ENCODE assay signal across 8 cellular contexts in the genomic region with DNA sequence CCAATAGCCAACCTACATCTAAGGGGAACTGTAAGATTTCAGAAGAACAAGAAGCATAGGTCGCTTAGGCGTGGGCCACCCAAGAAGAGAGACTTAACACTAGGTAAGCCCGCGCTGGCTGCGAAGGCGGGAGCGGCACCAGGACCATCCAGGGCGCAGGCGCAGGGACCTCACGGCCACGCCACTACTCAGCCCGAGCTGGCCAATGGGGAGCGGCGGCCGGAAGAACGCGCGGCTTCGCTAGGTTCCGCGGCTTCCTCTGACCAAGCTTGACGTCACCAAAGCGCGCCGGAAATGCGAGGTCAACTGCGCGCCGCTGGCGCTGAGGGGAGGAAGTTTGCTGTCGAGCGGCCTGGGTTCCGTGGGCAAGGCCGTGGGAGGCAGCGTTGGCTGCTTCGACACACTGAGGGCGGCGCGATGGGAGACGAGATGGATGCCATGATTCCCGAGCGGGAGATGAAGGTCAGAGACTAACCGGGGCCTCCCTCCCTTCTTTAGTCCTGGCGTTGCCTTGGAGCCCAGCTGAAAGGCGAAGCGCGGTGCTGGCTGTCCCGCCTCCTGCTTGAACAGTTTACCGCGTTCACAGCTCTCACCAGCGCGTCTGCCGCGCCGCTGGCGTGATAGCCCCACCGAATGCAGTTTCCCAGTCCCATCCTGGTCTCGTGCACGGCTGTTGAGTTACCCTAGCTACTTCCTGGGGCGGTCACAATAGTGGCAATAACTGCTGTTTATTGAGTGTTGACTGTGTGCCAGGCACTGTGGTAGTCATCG. TPM values are rescaled to one million over a fixed set of nuclear protein-coding genes. Genes with fewer than 3 reads are reported as not detected.
DNase-seq lines count a peak whose midpoint lies in the region; ATAC-seq and TF ChIP-seq lines count a peak whose summit lies in the region.

NUP214 (plus strand) TSS at position 299 of the 771 bp plus-strand sequence; CDS start at position 418, 119 bp downstream.

- H3K4me3 Mint-ChIP-seq in activated CD4-positive, alpha-beta T cell treated with anti-CD3 and anti-CD28 coated beads, Interleukin-2, amount 10 ng/mL, durations not matched to agents 7 days and 5 days, result peak within 1 kb of the TSS; percentile 96

- intact Hi-C loops in left colon (cut with DNase I, micrococcal nuclease), result no loop called here

- H3K36me3 Mint-ChIP-seq in activated CD4-positive, alpha-beta T cell treated with anti-CD3 and anti-CD28 coated beads, Interleukin-2, amount 10 ng/mL, durations not matched to agents 7 days and 5 days (ENCODE audit: low read depth), result peaks cover 29% of the 10 kb centered on the region

- H3K9me3 Mint-ChIP-seq in activated CD4-positive, alpha-beta T cell treated with anti-CD3 and anti-CD28 coated beads, Interleukin-2, amount 10 ng/mL, durations not matched to agents 7 days and 5 days, result no peaks in the 10 kb centered on the region

- H3K4me3 ChIP-seq in BJ (ENCODE audit: low read depth, low read length), result peak within 1 kb of the TSS; percentile 86

- peak; percentile 93 for ATAC-seq in GM19324 (IDR thresholded peaks at IDR 0.05; ENCODE audit: low FRiP score, unreplicated experiment)
- peak; percentile 79 for ATAC-seq in HG03469 (IDR thresholded peaks at IDR 0.05; ENCODE audit: unreplicated experiment)
- peak; percentile 97 for ATAC-seq in left colon

- H3K4me1 Mint-ChIP-seq in activated CD4-positive, alpha-beta T cell treated with anti-CD3 and anti-CD28 coated beads, Interleukin-2, amount 10 ng/mL, durations not matched to agents 7 days and 5 days, result peaks cover 34% of the 10 kb centered on the region

- H3K27me3 Mint-ChIP-seq in activated CD4-positive, alpha-beta T cell treated with anti-CD3 and anti-CD28 coated beads, Interleukin-2, amount 10 ng/mL, durations not matched to agents 7 days and 5 days, result no peaks in the 10 kb centered on the region

- H3K27me3 ChIP-seq in BJ (ENCODE audit: control insufficient read depth, insufficient read depth, low read length), result no peaks in the 10 kb centered on the region

- H3K27ac Mint-ChIP-seq in activated CD4-positive, alpha-beta T cell treated with anti-CD3 and anti-CD28 coated beads, Interleukin-2, amount 10 ng/mL, durations not matched to agents 7 days and 5 days, result peak within 1 kb of the TSS; percentile 98

- POLR2A ChIA-PET in BJ (lab: Charles Lee), result no interaction called here
- POLR2A ChIA-PET in activated CD4-positive, alpha-beta T cell treated with anti-CD3 and anti-CD28 coated beads, Interleukin-2, amount 10 ng/mL, durations not matched to agents 7 days and 5 days (lab: Charles Lee), result interaction anchor here (0.7 to 1.0 kb wide), 2 partner anchors 94 to 141 kb away, joined by 3 read pairs; no protein-coding TSS in a partner anchor

- peak; percentile 87 for DNase-seq in BJ (ENCODE audit: low read depth)
- DNase-seq in NCI-H526 treated with DMSO at 0.1 percent for 48 hours (lab: John Stamatoyannopoulos, UW), result peak; percentile 80
- DNase-seq in activated CD4-positive, alpha-beta T cell treated with anti-CD3 and anti-CD28 coated beads, Interleukin-2, amount 10 ng/mL, durations not matched to agents 7 days and 5 days, result peak; percentile 100
- peak; percentile 97 for DNase-seq in cortex of kidney (lab: John Stamatoyannopoulos, UW)
- DNase-seq in left colon, result peak; percentile 99 to 100
- DNase-seq in stimulated activated CD4-positive, alpha-beta T cell treated with anti-CD3 and anti-CD28 coated beads, Interleukin-1b, Interleukin-23, amount 100 ng/mL, for 48 hours, result peak; percentile 99

- CTCF ChIA-PET in BJ (lab: Yijun Ruan, JAX), result interaction anchor here (0.9 to 2.1 kb wide), 6 partner anchors 12 to 211 kb away, joined by 3 to 12 read pairs (median 4); no protein-coding TSS in a partner anchor
- CTCF ChIA-PET in activated CD4-positive, alpha-beta T cell treated with anti-CD3 and anti-CD28 coated beads, Interleukin-2, amount 10 ng/mL, durations not matched to agents 7 days and 5 days (lab: Charles Lee), result interaction anchor here (0.5 to 1.9 kb wide), 8 partner anchors 8 to 241 kb away, joined by 3 to 8 read pairs (median 3); no protein-coding TSS in a partner anchor

- peaks cover 8% of the 10 kb centered on the region for H3K36me3 ChIP-seq in BJ (ENCODE audit: control insufficient read depth, insufficient read depth, low read length)

- TF ChIP-seq CTCF in BJ (IDR thresholded peaks at IDR 0.05; ENCODE audit: insufficient read depth, low read depth, low read length), result no peak

RNA-seq across cellular contexts. Expression of gene NUP214, which starts in this region (rescaled TPM):
- polyA plus RNA-seq in BJ (2011; rRNA removed), result 6.3 and 7.6 TPM in 2 replicates
- polyA minus RNA-seq in BJ (2011; rRNA and poly(A)+ RNA removed), result 25.2 and 25.5 TPM in 2 replicates
- total RNA-seq in activated CD4-positive, alpha-beta T cell treated with anti-CD3 and anti-CD28 coated beads, Interleukin-2, amount 10 ng/mL, durations not matched to agents 7 days and 5 days, result 10 to 100 TPM; 58.0 to 69.4 TPM
- 10 to 100 TPM; 44.1 to 55.1 TPM for total RNA-seq in left colon

Comparison
In these comparisons a context has a peak if more than half of its experiments do, and no peak if none do; other contexts are left out.
1. Peak in every context shown above with its lines: DNase-seq, ATAC-seq and H3K4me3 ChIP-seq.